In the genomic region with DNA sequence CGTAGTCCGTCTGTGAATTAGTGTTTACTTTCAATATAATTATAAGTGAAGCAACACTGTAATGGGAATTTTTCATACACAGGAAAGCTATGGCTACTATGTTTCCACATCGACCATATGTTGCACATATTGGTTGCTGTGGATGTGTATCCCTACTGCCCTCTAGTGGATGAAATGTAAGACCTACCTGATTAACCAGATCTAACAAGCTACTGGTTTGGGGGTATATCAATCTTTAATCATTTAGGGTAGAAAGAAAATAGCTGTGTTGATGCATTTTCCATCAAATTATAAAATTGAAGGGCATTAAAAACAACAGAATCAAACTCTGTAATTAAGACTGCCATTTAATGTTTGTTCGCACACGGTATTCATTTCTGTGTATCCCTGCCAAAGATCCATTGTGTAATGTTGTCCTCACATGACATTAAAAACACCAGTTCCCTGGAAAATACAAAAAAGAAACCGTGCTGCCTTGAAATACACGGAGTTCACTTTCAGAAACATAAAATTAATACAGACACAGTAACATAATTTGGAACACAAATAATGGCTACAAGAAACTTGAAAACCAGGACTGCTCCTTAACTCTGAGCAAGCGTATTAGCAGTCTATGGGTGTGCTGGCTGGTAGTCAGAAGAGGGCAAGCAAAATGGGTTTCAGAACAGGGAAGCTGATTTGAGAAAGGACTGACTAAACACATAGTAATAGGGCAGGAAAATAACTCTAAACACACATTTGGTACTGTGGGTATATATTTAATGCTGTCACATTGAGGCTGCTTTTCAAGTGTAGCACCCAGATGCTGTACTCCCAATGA, we compare ENCODE assay signal across 8 cellular contexts.
DNase-seq lines count a peak whose midpoint lies in the region; ATAC-seq, FAIRE-seq and TF ChIP-seq lines count a peak whose summit lies in the region.

No MANE protein-coding gene starts in this region.

- no peak overlapping the region for H4K8ac ChIP-seq in neuronal stem cell (ENCODE audit: low read depth, low read length)

- no peaks in the 10 kb centered on the region for H3K4me1 ChIP-seq in CD4-positive, CD25-positive, alpha-beta regulatory T cell (ENCODE audit: control insufficient read depth, insufficient read depth, low read length, poor library complexity, severe bottlenecking)
- H3K4me1 ChIP-seq in neuronal stem cell (ENCODE audit: control insufficient read depth in 2 of 2, insufficient read depth in 1 of 2, low read depth in 1 of 2, low read length in 2 of 2): no peaks in the 10 kb centered on the region

- H3K27ac ChIP-seq in CD4-positive, CD25-positive, alpha-beta regulatory T cell (ENCODE audit: insufficient read depth, low read length, poor library complexity, severe bottlenecking): no peak overlapping the region
- H3K27ac ChIP-seq in neuronal stem cell (replicated peaks; ENCODE audit: low read length): no peak overlapping the region

- H3K9me3 ChIP-seq in CD4-positive, CD25-positive, alpha-beta regulatory T cell (ENCODE audit: control insufficient read depth in 2 of 2, low read length in 2 of 2): no peaks in the 10 kb centered on the region
- no peaks in the 10 kb centered on the region for H3K9me3 ChIP-seq in neuronal stem cell (replicated peaks in 1 of 2; ENCODE audit: control insufficient read depth in 2 of 2, insufficient read depth in 1 of 2, low read depth in 1 of 2, low read length in 2 of 2)

- no peak overlapping the region for H2BK15ac ChIP-seq in neuronal stem cell (ENCODE audit: low read length)

- no peak overlapping the region for H2BK5ac ChIP-seq in neuronal stem cell (ENCODE audit: low read length)

- H3K9me3 Mint-ChIP-seq in CD4-positive, CD25-positive, alpha-beta regulatory T cell: no peaks in the 10 kb centered on the region

- H3K4me1 Mint-ChIP-seq in CD4-positive, CD25-positive, alpha-beta regulatory T cell: peaks cover 6 to 11% (median 9%) of the 10 kb centered on the region in 4 donors

- H3K4me3 ChIP-seq in CD4-positive, CD25-positive, alpha-beta regulatory T cell (ENCODE audit: low read depth, low read length): no peak overlapping the region
- H3K4me3 ChIP-seq in fibroblast of pulmonary artery (replicated peaks; ENCODE audit: low read depth, low read length) (peak overlapping the region; percentile 36), neuronal stem cell (ENCODE audit: low read length in 2 of 2) (no peak overlapping the region)

- peak; percentile 38 for FAIRE-seq in TTC549 (lab: Jason Lieb, UNC)

- no peak overlapping the region for H2AFZ ChIP-seq in neuronal stem cell (ENCODE audit: low read length)

- peak; percentile 83 to 85 for ATAC-seq in CD4-positive, CD25-positive, alpha-beta regulatory T cell (ENCODE audit: low read depth in 2 of 2)
- peak; percentile 71 for ATAC-seq in GM18517 (IDR thresholded peaks at IDR 0.05; ENCODE audit: unreplicated experiment)
- peak; percentile 53 for ATAC-seq in HG02970 (IDR thresholded peaks at IDR 0.05; ENCODE audit: low FRiP score, unreplicated experiment)

- no peaks in the 10 kb centered on the region for H3K27me3 ChIP-seq in CD4-positive, CD25-positive, alpha-beta regulatory T cell (ENCODE audit: control insufficient read depth, insufficient read depth, low read length)
- H3K27me3 ChIP-seq in neuronal stem cell (ENCODE audit: control insufficient read depth in 3 of 3, insufficient read depth in 3 of 3, low read depth in 1 of 3, low read length in 3 of 3): no peaks in the 10 kb centered on the region

- H3K36me3 ChIP-seq in CD4-positive, CD25-positive, alpha-beta regulatory T cell (ENCODE audit: control insufficient read depth, insufficient read depth, low read length): no peaks in the 10 kb centered on the region
- no peaks in the 10 kb centered on the region for H3K36me3 ChIP-seq in neuronal stem cell (replicated peaks in 1 of 2; ENCODE audit: control insufficient read depth in 2 of 2, insufficient read depth in 2 of 2, low read length in 2 of 2)

- no peaks in the 10 kb centered on the region for H3K36me3 Mint-ChIP-seq in CD4-positive, CD25-positive, alpha-beta regulatory T cell

- H2BK120ac ChIP-seq in neuronal stem cell (ENCODE audit: low read depth, low read length): no peak overlapping the region

- peak; percentile 1 to 78 (median 74) for DNase-seq in CD4-positive, CD25-positive, alpha-beta regulatory T cell
- peak; percentile 87 for DNase-seq in NCI-H146 (lab: John Stamatoyannopoulos, UW)
- peak; percentile 95 for DNase-seq in fibroblast of pulmonary artery (ENCODE audit: low read depth)
- peak; percentile 39 for DNase-seq in neuronal stem cell (ENCODE audit: low spot score)
- no peak for DNase-seq in ureter (ENCODE audit: low spot score)

- H2BK12ac ChIP-seq in neuronal stem cell (ENCODE audit: low read length): no peak overlapping the region

- H3K27me3 Mint-ChIP-seq in CD4-positive, CD25-positive, alpha-beta regulatory T cell: no peaks in the 10 kb centered on the region

- no peak overlapping the region for H2AK5ac ChIP-seq in neuronal stem cell (ENCODE audit: low read depth, low read length)

- H3K23ac ChIP-seq in neuronal stem cell (ENCODE audit: low read depth, low read length, poor library complexity): no peak overlapping the region

- peak overlapping the region in 1 of 3 donors; percentile 1 for H3K27ac Mint-ChIP-seq in CD4-positive, CD25-positive, alpha-beta regulatory T cell

- no peaks in the 10 kb centered on the region for H3K79me1 ChIP-seq in neuronal stem cell (ENCODE audit: low read depth, low read length)

- no peak overlapping the region for H3K4me2 ChIP-seq in neuronal stem cell (ENCODE audit: insufficient read depth, low read length, poor library complexity, severe bottlenecking)

- no peak overlapping the region for H3K14ac ChIP-seq in neuronal stem cell (ENCODE audit: low read length)

- H3K4me3 Mint-ChIP-seq in CD4-positive, CD25-positive, alpha-beta regulatory T cell: no peak overlapping the region

- H3K4ac ChIP-seq in neuronal stem cell (ENCODE audit: low read length): no peak overlapping the region

- H4K91ac ChIP-seq in neuronal stem cell (ENCODE audit: low read depth, low read length, poor library complexity): no peak overlapping the region

- no CpG with 5 or more reads among the region's 8 CpGs for WGBS in neuronal stem cell (ENCODE audit: extremely low coverage in 2 of 2, insufficient read length in 2 of 2, insufficient replicate concordance in 1 of 2), 2 donors

- no peak overlapping the region for H3K18ac ChIP-seq in neuronal stem cell (ENCODE audit: low read length)

- H3K9ac ChIP-seq in neuronal stem cell (ENCODE audit: low read depth, low read length, poor library complexity): no peak overlapping the region

- peak; percentile 83 for TF ChIP-seq CTCF in fibroblast of pulmonary artery (IDR thresholded peaks at IDR 0.05; ENCODE audit: low read length, missing control alignments)
